ENCODE assay signal across 8 cellular contexts in the genomic region with DNA sequence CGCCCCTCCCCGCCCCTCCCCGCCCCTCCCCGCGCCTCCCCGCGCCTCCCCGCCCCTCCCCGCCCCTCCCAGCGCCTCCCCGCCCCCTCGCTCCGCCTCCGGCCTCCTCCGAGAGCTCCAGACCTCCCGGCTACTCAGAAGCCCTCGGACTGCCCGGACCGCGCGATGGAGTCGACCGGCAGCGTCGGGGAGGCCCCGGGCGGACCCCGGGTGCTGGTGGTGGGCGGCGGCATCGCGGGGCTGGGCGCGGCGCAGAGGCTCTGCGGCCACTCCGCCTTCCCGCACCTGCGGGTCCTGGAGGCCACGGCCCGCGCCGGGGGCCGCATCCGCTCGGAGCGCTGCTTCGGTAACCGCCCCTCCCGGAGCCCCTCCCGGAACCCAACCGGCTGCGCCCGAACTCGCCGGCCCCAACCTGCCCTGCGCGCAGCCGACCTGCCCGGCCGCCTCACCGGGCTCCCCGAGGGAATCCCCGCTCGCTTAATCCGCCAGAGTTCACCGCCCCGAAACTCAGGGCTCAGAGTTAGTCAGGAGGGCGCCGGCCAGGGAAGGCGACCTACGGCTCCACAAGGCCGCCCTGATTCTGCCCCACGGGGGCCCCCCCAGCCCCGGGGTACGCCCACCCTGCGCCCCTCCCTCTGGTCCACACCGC. TPM values are rescaled to one million over a fixed set of nuclear protein-coding genes. Genes with fewer than 3 reads are reported as not detected.
DNase-seq lines count a peak whose midpoint lies in the region; ATAC-seq and TF ChIP-seq lines count a peak whose summit lies in the region.

TSS of gene PAOX (plus strand) at position 111 of the 649 bp plus-strand sequence. CDS start at position 166, 55 bp downstream.

- DNase-seq in GM06990 (ENCODE audit: extremely low read depth, insufficient read length) (peak; percentile 80), Karpas-422 (peak; percentile 63), epithelial cell of esophagus (ENCODE audit: low read depth) (peak; percentile 81), substantia nigra (lab: John Stamatoyannopoulos, UW) (peak in 40 of 49 donors; percentile 25 to 82 (median 58)), NK-92 (lab: John Stamatoyannopoulos, UW; ENCODE audit: unreplicated experiment) (no peak)
- DNase-seq in activated CD8-positive, alpha-beta memory T cell treated with anti-CD3 and anti-CD28 coated beads, Interleukin-2, amount 10 ng/mL, durations not matched to agents 7 days and 5 days, result peak; percentile 69

- H2AFZ ChIP-seq in Karpas-422 (ENCODE audit: low read length), result peak within 1 kb of the TSS; percentile 43; the same call in 1 of the 2 replicates

- peak; percentile 55 for ATAC-seq in GM21619 (IDR thresholded peaks at IDR 0.05; ENCODE audit: unreplicated experiment)
- peak; percentile 57 for ATAC-seq in activated CD8-positive, alpha-beta memory T cell treated with anti-CD3 and anti-CD28 coated beads, Interleukin-2, amount 10 ng/mL, durations not matched to agents 7 days and 5 days

- H3K27me3 Mint-ChIP-seq in activated CD8-positive, alpha-beta memory T cell treated with anti-CD3 and anti-CD28 coated beads, Interleukin-2, amount 10 ng/mL, durations not matched to agents 7 days and 5 days, result peaks cover 17% of the 10 kb centered on the region

- H3K9me3 Mint-ChIP-seq in activated CD8-positive, alpha-beta memory T cell treated with anti-CD3 and anti-CD28 coated beads, Interleukin-2, amount 10 ng/mL, durations not matched to agents 7 days and 5 days (ENCODE audit: low read depth), result no peaks in the 10 kb centered on the region

- no peak for TF ChIP-seq CTCF in GM06990 (IDR thresholded peaks at IDR 0.05; ENCODE audit: insufficient read depth, low read length, poor library complexity, severe bottlenecking)
- no peak for TF ChIP-seq CTCF in epithelial cell of esophagus (IDR thresholded peaks at IDR 0.05; ENCODE audit: insufficient read depth, low read depth, low read length, missing control alignments)

- peaks cover 3% of the 10 kb centered on the region for H3K36me3 ChIP-seq in GM06990 (ENCODE audit: control insufficient read depth, insufficient read depth, low read length)
- H3K36me3 ChIP-seq in Karpas-422 (ENCODE audit: insufficient read depth, low read length), result no peaks in the 10 kb centered on the region

- H3K4me1 ChIP-seq in Karpas-422 (ENCODE audit: low read length) (peaks cover 17% of the 10 kb centered on the region), mononuclear cell (ENCODE audit: insufficient read depth, low read length) (peaks cover 35% of the 10 kb centered on the region)

- H3K9me2 ChIP-seq in Karpas-422 (replicated peaks; ENCODE audit: insufficient read depth, low read length), result no peaks in the 10 kb centered on the region

- H3K79me2 ChIP-seq in Karpas-422 (ENCODE audit: low read length), result no peaks in the 10 kb centered on the region

- H3K9me3 ChIP-seq in Karpas-422 (ENCODE audit: low read length) (no peaks in the 10 kb centered on the region), mononuclear cell (ENCODE audit: low read depth, low read length) (no peaks in the 10 kb centered on the region)

- no peaks in the 10 kb centered on the region for H3K36me3 Mint-ChIP-seq in activated CD8-positive, alpha-beta memory T cell treated with anti-CD3 and anti-CD28 coated beads, Interleukin-2, amount 10 ng/mL, durations not matched to agents 7 days and 5 days

- H3K4me2 ChIP-seq in Karpas-422 (ENCODE audit: low read depth, low read length, poor library complexity, severe bottlenecking), result peak within 1 kb of the TSS; percentile 67

- H3K4me3 ChIP-seq in GM06990 (replicated peaks; ENCODE audit: low read depth, low read length) (peak within 1 kb of the TSS; percentile 82), Karpas-422 (ENCODE audit: low read length) (peak within 1 kb of the TSS; percentile 64), epithelial cell of esophagus (ENCODE audit: low read length) (peak within 1 kb of the TSS; percentile 63), mononuclear cell (ENCODE audit: low read length) (peak within 1 kb of the TSS; percentile 61)

- H3K9ac ChIP-seq in Karpas-422 (ENCODE audit: low read length), result peak within 1 kb of the TSS; percentile 67

- H3K27me3 ChIP-seq in GM06990 (replicated peaks; ENCODE audit: control insufficient read depth, insufficient read depth, low read length) (no peaks in the 10 kb centered on the region), Karpas-422 (ENCODE audit: low read length) (no peaks in the 10 kb centered on the region), mononuclear cell (ENCODE audit: insufficient read depth, low read length) (no peaks in the 10 kb centered on the region)

- H3K27ac ChIP-seq in Karpas-422 (ENCODE audit: low read length) (no peak within 1 kb of the TSS), substantia nigra (ENCODE audit: low read depth, low read length, poor library complexity, severe bottlenecking) (peak within 1 kb of the TSS; percentile 93)

- CTCF ChIA-PET in activated CD8-positive, alpha-beta memory T cell treated with anti-CD3 and anti-CD28 coated beads, Interleukin-2, amount 10 ng/mL, durations not matched to agents 7 days and 5 days (lab: Charles Lee), result interaction anchor here (1.2 to 1.8 kb wide), 3 partner anchors 10 to 64 kb away, joined by 3 to 4 read pairs (median 3); no protein-coding TSS in a partner anchor

- peak within 1 kb of the TSS; percentile 57 for H3K27ac Mint-ChIP-seq in activated CD8-positive, alpha-beta memory T cell treated with anti-CD3 and anti-CD28 coated beads, Interleukin-2, amount 10 ng/mL, durations not matched to agents 7 days and 5 days

- H4K20me1 ChIP-seq in Karpas-422 (ENCODE audit: insufficient read depth, low read depth, low read length), result no peaks in the 10 kb centered on the region

- peak within 1 kb of the TSS; percentile 74 for H3K4me3 Mint-ChIP-seq in activated CD8-positive, alpha-beta memory T cell treated with anti-CD3 and anti-CD28 coated beads, Interleukin-2, amount 10 ng/mL, durations not matched to agents 7 days and 5 days

- peaks cover 7% of the 10 kb centered on the region for H3K4me1 Mint-ChIP-seq in activated CD8-positive, alpha-beta memory T cell treated with anti-CD3 and anti-CD28 coated beads, Interleukin-2, amount 10 ng/mL, durations not matched to agents 7 days and 5 days

RNA-seq across cellular contexts. Expression of gene PAOX, which starts in this region (rescaled TPM):
- 1.6 TPM in 1 of 2 replicates, not detected in the other for total RNA-seq in Karpas-422 (2014; rRNA removed; shearing (Covaris generic); ENCODE audit: low replicate concordance)
- 1 to 10 TPM; 5.6 to 6.0 TPM for total RNA-seq in activated CD8-positive, alpha-beta memory T cell treated with anti-CD3 and anti-CD28 coated beads, Interleukin-2, amount 10 ng/mL, durations not matched to agents 7 days and 5 days
- 1.9 TPM for total RNA-seq in mononuclear cell
